Comparison of ENCODE assay signal across 18 cellular contexts in genomic region chr4:14879643-14880042, GRCh38.
DNase-seq lines count a peak whose midpoint lies in the region; ATAC-seq and TF ChIP-seq lines count a peak whose summit lies in the region.
"Had no signal": no experiment of that assay in that cellular context is flagged by ENCODE, and none has a peak within 500 bp of the region (broad histone marks: within the 10 kb centered on the region; RNA-seq: fewer than 3 reads in every experiment).

No MANE protein-coding gene starts in this region.

- peak; percentile 30 for DNase-seq in SIG-M5 treated with dmso at 0.1 percent for 504 hours (lab: John Stamatoyannopoulos, UW; ENCODE audit: unreplicated experiment)
- no peak for DNase-seq in SIG-M5 (lab: John Stamatoyannopoulos, UW)
- DNase-seq in RWPE1 (ENCODE audit: low spot score), result peak; percentile 16
- DNase-seq in kidney tubule cell (ENCODE audit: low spot score), result peak; percentile 70
- DNase-seq in upper lobe of right lung, result peak; percentile 69
- no peak for DNase-seq in HuH-7 (ENCODE audit: low spot score)
- DNase-seq in CD8-positive, alpha-beta T cell, result no peak
- DNase-seq in iPS-NIHi7 (ENCODE audit: extremely low spot score), result no peak
- DNase-seq: activated naive CD8-positive, alpha-beta T cell treated with anti-CD3 and anti-CD28 coated beads, Interleukin-2, amount 50 U/mL, for 24 hours; C1 segment of cervical spinal cord; erythroblast; HCEC 1CT; IMR-90; MM.1S; NCI-H2107; NCI-H526 treated with DMSO at 0.1 percent for 48 hours had no signal

- no peaks in the 10 kb centered on the region for H3K36me3 Mint-ChIP-seq in CD8-positive, alpha-beta T cell

- H3K27ac ChIP-seq in RWPE1, result no peak overlapping the region
- no peak overlapping the region for H3K27ac ChIP-seq in upper lobe of right lung
- H3K27ac ChIP-seq in CD8-positive, alpha-beta T cell (ENCODE audit: low read depth, low read length), result no peak overlapping the region

- no peaks in the 10 kb centered on the region for H3K27me3 ChIP-seq in upper lobe of right lung
- H3K27me3 ChIP-seq in CD8-positive, alpha-beta T cell (ENCODE audit: insufficient read depth, low read length), result no peaks in the 10 kb centered on the region

- peaks cover 4% of the 10 kb centered on the region for H3K27me3 Mint-ChIP-seq in CD8-positive, alpha-beta T cell (ENCODE audit: low read depth)

- no peak overlapping the region for H3K4me3 Mint-ChIP-seq in CD8-positive, alpha-beta T cell
- H3K4me3 Mint-ChIP-seq: activated naive CD8-positive, alpha-beta T cell treated with anti-CD3 and anti-CD28 coated beads, Interleukin-2, amount 50 U/mL, for 24 hours; neural crest cell had no signal

- no peak overlapping the region for H3K4me3 ChIP-seq in upper lobe of right lung
- H3K4me3 ChIP-seq in CD8-positive, alpha-beta T cell (ENCODE audit: low read depth, low read length), result no peak overlapping the region

- peaks cover 21% of the 10 kb centered on the region for H3K4me1 Mint-ChIP-seq in CD8-positive, alpha-beta T cell (ENCODE audit: low read depth)
- H3K4me1 Mint-ChIP-seq: neural crest cell had no signal

- POLR2A ChIA-PET in RWPE1 (lab: Yijun Ruan, JAX; ENCODE audit: low non-redundant PET), result no interaction called here
- POLR2A ChIA-PET in CD8-positive, alpha-beta T cell (lab: Charles Lee), result no interaction called here

- peaks cover 2% of the 10 kb centered on the region for H3K9me3 Mint-ChIP-seq in CD8-positive, alpha-beta T cell

- intact Hi-C loops in upper lobe of right lung (cut with DNase I), result no loop called here
- intact Hi-C loops in CD8-positive, alpha-beta T cell (cut with DNase I, micrococcal nuclease), result no loop called here

- H3K9me3 ChIP-seq in upper lobe of right lung, result no peaks in the 10 kb centered on the region
- no peaks in the 10 kb centered on the region for H3K9me3 ChIP-seq in CD8-positive, alpha-beta T cell (ENCODE audit: low read length)

- ATAC-seq in upper lobe of right lung, result peak; percentile 82
- no peak for ATAC-seq in CD8-positive, alpha-beta T cell

- CTCF ChIA-PET in RWPE1 (lab: Yijun Ruan, JAX), result no interaction called here
- CTCF ChIA-PET in CD8-positive, alpha-beta T cell (lab: Charles Lee), result no interaction called here

- H3K27ac Mint-ChIP-seq in CD8-positive, alpha-beta T cell, result no peak overlapping the region
- H3K27ac Mint-ChIP-seq: progenitor cell of endocrine pancreas had no signal

- H3K4me1 ChIP-seq in upper lobe of right lung, result peaks cover 11% of the 10 kb centered on the region
- peaks cover 16% of the 10 kb centered on the region for H3K4me1 ChIP-seq in CD8-positive, alpha-beta T cell (ENCODE audit: insufficient read depth, low read length)

- no peaks in the 10 kb centered on the region for H3K36me3 ChIP-seq in upper lobe of right lung
- H3K36me3 ChIP-seq in CD8-positive, alpha-beta T cell (ENCODE audit: insufficient read depth, low read length), result no peaks in the 10 kb centered on the region

- TF ChIP-seq CTCF in RWPE1 (conservative IDR thresholded peaks at IDR 0.05; ENCODE audit: low read depth) (no peak), upper lobe of right lung (IDR thresholded peaks at IDR 0.05) (no peak)
- no peak for TF ChIP-seq CTCF in CD8-positive, alpha-beta T cell (IDR thresholded peaks at IDR 0.05)

Comparison
In these comparisons a context has a peak if more than half of its experiments do, and no peak if none do; other contexts are left out.
1. DNase-seq: peak in SIG-M5 treated with dmso at 0.1 percent for 504 hours (single experiment), RWPE1 (single experiment), kidney tubule cell (single experiment) and upper lobe of right lung (single experiment); none in SIG-M5 (single experiment), HuH-7 (single experiment), CD8-positive, alpha-beta T cell (0 of 7) and iPS-NIHi7 (single experiment).